In genomic region chr1:15345711-15346355, GRCh38 we compare ENCODE assay signal across 8 cellular contexts.
DNase-seq lines count a peak whose midpoint lies in the region; ATAC-seq, FAIRE-seq and TF ChIP-seq lines count a peak whose summit lies in the region.

No MANE protein-coding gene starts in this region.

- peaks cover 3% of the 10 kb centered on the region for H3K4me1 Mint-ChIP-seq in glutamatergic neuron (ENCODE audit: low read depth, unreplicated experiment)

- H3K27me3 Mint-ChIP-seq in glutamatergic neuron (ENCODE audit: unreplicated experiment), result peaks cover 10% of the 10 kb centered on the region

- no peak overlapping the region for H3K4me3 ChIP-seq in right lobe of liver
- H3K4me3 ChIP-seq in HepG2 (replicated peaks in 1 of 3; ENCODE audit: insufficient read depth in 1 of 3, low read depth in 2 of 3, low read length in 3 of 3), result no peak overlapping the region

- POLR2A ChIA-PET in HepG2 (lab: Yijun Ruan, JAX), result no interaction called here

- H3K4me3 Mint-ChIP-seq in glutamatergic neuron (ENCODE audit: unreplicated experiment), result no peak overlapping the region

- peak; percentile 66 to 83 (median 72) for ATAC-seq in right lobe of liver
- ATAC-seq in HepG2, result no peak
- peak; percentile 90 for ATAC-seq in foreskin keratinocyte

- DNase-seq in right lobe of liver, result peak in 2 of 3 donors; percentile 58 to 66
- no peak for DNase-seq in HepG2 (ENCODE audit: low spot score)
- peak; percentile 34 to 45 for DNase-seq in activated CD4-positive, alpha-beta T cell treated with anti-CD3 and anti-CD28 coated beads, Interleukin-2, amount 50 U/mL, for 4 hours
- DNase-seq in foreskin keratinocyte, result peak in 1 of 2 donors; percentile 64
- peak; percentile 61 for DNase-seq in stimulated activated CD8-positive, alpha-beta memory T cell treated with anti-CD3 and anti-CD28 coated beads, Interleukin-12 subunit alpha, Interleukin-12 subunit beta, amount 100 ng/mL, for 4 hours (ENCODE audit: low read depth)
- DNase-seq in glutamatergic neuron, result no peak
- no peak for DNase-seq in AG08396 (ENCODE audit: low spot score)
- DNase-seq in NCI-H69 (lab: John Stamatoyannopoulos, UW), result no peak

- H3K9me3 Mint-ChIP-seq in glutamatergic neuron (ENCODE audit: unreplicated experiment), result no peaks in the 10 kb centered on the region

- WGBS in right lobe of liver (ENCODE audit: insufficient coverage, low coverage, low lambda C conversion rate, missing lambda C conversion rate), result 69% methylated on average over 8 of the region's 17 CpGs
- WGBS in HepG2 (ENCODE audit: low lambda C conversion rate), result 64% methylated on average over 15 of the region's 17 CpGs

- no peaks in the 10 kb centered on the region for H3K79me2 ChIP-seq in HepG2 (ENCODE audit: insufficient read depth, low read length)

- H3K9ac ChIP-seq in HepG2 (ENCODE audit: insufficient read depth, low read depth, low read length), result no peak overlapping the region

- H3K9me3 ChIP-seq in right lobe of liver, result no peaks in the 10 kb centered on the region
- no peaks in the 10 kb centered on the region for H3K9me3 ChIP-seq in HepG2 (ENCODE audit: low read length)

- no peaks in the 10 kb centered on the region for H3K27me3 ChIP-seq in right lobe of liver
- peaks cover 0 to 21% of the 10 kb centered on the region in 2 experiments; a peak in 4 of 5 replicates for H3K27me3 ChIP-seq in HepG2 (ENCODE audit: control insufficient read depth in 1 of 2, insufficient read depth in 2 of 2, low read length in 2 of 2)
- H3K27me3 ChIP-seq in foreskin keratinocyte, result no peaks in the 10 kb centered on the region

- H3K27ac ChIP-seq in right lobe of liver (no peak overlapping the region), HepG2 (ENCODE audit: extremely low read length, insufficient read depth, low read length) (no peak overlapping the region), foreskin keratinocyte (peak overlapping the region; percentile 96)

- H2AFZ ChIP-seq in HepG2 (ENCODE audit: low read length), result no peak overlapping the region

- no peak for FAIRE-seq in HepG2 (lab: Jason Lieb, UNC)

- in situ Hi-C loops in HepG2 (cut with HindIII; ENCODE audit: extremely low pct_ligation_motif_present, low pct_unique_long_range_greater_than_20kb), result no loop called here

- H3K36me3 ChIP-seq in right lobe of liver (no peaks in the 10 kb centered on the region), HepG2 (replicated peaks in 1 of 2; ENCODE audit: control insufficient read depth in 1 of 2, insufficient read depth in 2 of 2, low read length in 2 of 2) (no peaks in the 10 kb centered on the region)

- TF ChIP-seq EP300 in HepG2 (IDR thresholded peaks at IDR 0.05; ENCODE audit: low read depth in 2 of 2, low read length in 2 of 2) (no peak), HepG2 (CRISPR knock-in tag; IDR thresholded peaks at IDR 0.05; ENCODE audit: borderline replicate concordance) (no peak)

- H3K4me1 ChIP-seq in right lobe of liver (no peaks in the 10 kb centered on the region), HepG2 (ENCODE audit: insufficient read depth, low read length) (peaks cover 31% of the 10 kb centered on the region), foreskin keratinocyte (peaks cover 21% of the 10 kb centered on the region)

- H3K36me3 Mint-ChIP-seq in glutamatergic neuron (ENCODE audit: unreplicated experiment), result no peaks in the 10 kb centered on the region

- no peak overlapping the region for H3K27ac Mint-ChIP-seq in glutamatergic neuron (ENCODE audit: unreplicated experiment)

- TF ChIP-seq POLR2A in right lobe of liver (IDR thresholded peaks at IDR 0.05) (no peak), HepG2 (IDR thresholded peaks at IDR 0.05; ENCODE audit: insufficient read depth in 1 of 2, low read depth in 2 of 2, low read length in 2 of 2) (no peak)

- no peak overlapping the region for H3K4me2 ChIP-seq in HepG2 (ENCODE audit: low read depth, low read length)

- CTCF ChIA-PET in HepG2 (lab: Yijun Ruan, JAX; ENCODE audit: low intra/inter-chr PET ratio, low total read pairs), result no interaction called here

- BruUV-seq in HepG2 (replicated peaks; lab: Mats Ljungman, UMichigan), result no TSS peak

- intact Hi-C loops in right lobe of liver (cut with DNase I), result no loop called here
- intact Hi-C loops in HepG2 (cut with micrococcal nuclease; ENCODE audit: unreplicated experiment), result no loop called here

- TF ChIP-seq RAD21 in HepG2 (CRISPR knock-in tag; IDR thresholded peaks at IDR 0.05), result no peak

- no peaks in the 10 kb centered on the region for H4K20me1 ChIP-seq in HepG2 (ENCODE audit: insufficient read depth, low read length)

- TF ChIP-seq CTCF in right lobe of liver (IDR thresholded peaks at IDR 0.05) (no peak), HepG2 (CRISPR knock-in tag; IDR thresholded peaks at IDR 0.05) (no peak), foreskin keratinocyte (conservative IDR thresholded peaks at IDR 0.05) (no peak), glutamatergic neuron (IDR thresholded peaks at IDR 0.05; ENCODE audit: partially characterized antibody, unreplicated experiment) (no peak)

TF ChIP-seq in HepG2, 621 proteins besides CTCF, POLR2A, EP300 and RAD21 (continues in another document):
- no peak for TF ChIP-seq ZNF484 (CRISPR knock-in tag; IDR thresholded peaks at IDR 0.05; ENCODE audit: borderline replicate concordance, low read depth)
- TF ChIP-seq PCBP1 (IDR thresholded peaks at IDR 0.05; ENCODE audit: borderline replicate concordance, low read depth, low read length), result no peak
- TF ChIP-seq ZNF713 (CRISPR knock-in tag; IDR thresholded peaks at IDR 0.05), result no peak
- no peak for TF ChIP-seq MAFF (IDR thresholded peaks at IDR 0.05; ENCODE audit: low read depth, low read length)
- no peak for TF ChIP-seq PAWR (CRISPR knock-in tag; IDR thresholded peaks at IDR 0.05; ENCODE audit: borderline replicate concordance)
- no peak for TF ChIP-seq MAZ (IDR thresholded peaks at IDR 0.05; ENCODE audit: borderline replicate concordance, low read depth, low read length)
- no peak for TF ChIP-seq MAZ (CRISPR knock-in tag; IDR thresholded peaks at IDR 0.05; ENCODE audit: low read depth)
- no peak for TF ChIP-seq NFIC (IDR thresholded peaks at IDR 0.05; ENCODE audit: low read length)
- TF ChIP-seq NFYB (CRISPR knock-in tag; IDR thresholded peaks at IDR 0.05), result no peak
- no peak for TF ChIP-seq DMTF1 (CRISPR knock-in tag; IDR thresholded peaks at IDR 0.05)
- TF ChIP-seq HIVEP1 (CRISPR knock-in tag; IDR thresholded peaks at IDR 0.05), result no peak
- TF ChIP-seq ZBTB4 (CRISPR knock-in tag; IDR thresholded peaks at IDR 0.05; ENCODE audit: borderline replicate concordance), result no peak
- TF ChIP-seq ZNF879 (CRISPR knock-in tag; IDR thresholded peaks at IDR 0.05), result no peak
- TF ChIP-seq TFE3 (CRISPR knock-in tag; IDR thresholded peaks at IDR 0.05), result no peak

Comparison
In these comparisons a context has a peak if more than half of its experiments do, and no peak if none do; other contexts are left out.
1. DNase-seq: peak in right lobe of liver (2 of 3), activated CD4-positive, alpha-beta T cell treated with anti-CD3 and anti-CD28 coated beads, Interleukin-2, amount 50 U/mL, for 4 hours (2 of 2) and stimulated activated CD8-positive, alpha-beta memory T cell treated with anti-CD3 and anti-CD28 coated beads, Interleukin-12 subunit alpha, Interleukin-12 subunit beta, amount 100 ng/mL, for 4 hours (single experiment); none in HepG2 (single experiment), glutamatergic neuron (single experiment), AG08396 (single experiment) and NCI-H69 (single experiment).